Comparison of ENCODE assay signal across 15 cellular contexts in the genomic region with DNA sequence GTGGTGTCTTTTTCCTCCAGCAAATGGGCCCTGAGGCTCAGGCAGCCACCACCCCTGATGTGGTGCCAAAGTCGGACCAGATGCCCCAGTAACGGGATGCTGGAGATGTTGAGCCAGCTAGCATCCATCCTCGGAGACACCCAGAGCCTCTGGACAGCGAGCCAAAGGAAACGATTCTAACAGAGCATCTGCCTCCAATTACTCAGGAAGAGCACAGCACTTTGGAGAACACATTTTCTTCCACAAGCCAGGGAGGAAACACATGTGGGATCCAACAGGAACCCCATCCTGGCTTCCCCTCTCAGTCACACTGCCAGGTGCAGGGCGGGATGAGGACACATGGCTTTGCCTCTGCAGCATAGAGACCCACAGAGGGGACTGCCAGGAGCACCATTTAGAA. TPM values are rescaled to one million over a fixed set of nuclear protein-coding genes. Genes with fewer than 3 reads are reported as not detected.
DNase-seq lines count a peak whose midpoint lies in the region; ATAC-seq, FAIRE-seq and TF ChIP-seq lines count a peak whose summit lies in the region.
"Had no signal": no experiment of that assay in that cellular context is flagged by ENCODE, and none has a peak within 500 bp of the region (broad histone marks: within the 10 kb centered on the region; RNA-seq: fewer than 3 reads in every experiment).

No MANE protein-coding gene starts in this region.

- no peaks in the 10 kb centered on the region for H3K9me3 ChIP-seq in BLaER1 treated with 17β-estradiol and CSF1 and Interleukin-3, amounts not matched to agents 10 nM and 100 nM (replicated peaks in 1 of 11)
- no peaks in the 10 kb centered on the region for H3K9me3 ChIP-seq in body of pancreas
- H3K9me3 ChIP-seq in psoas muscle = no peaks in the 10 kb centered on the region
- H3K9me3 ChIP-seq: HAP-1 had no signal

- intact Hi-C loops in body of pancreas (cut with DNase I) = no loop called here
- intact Hi-C loops in Right ventricle myocardium superior (cut with DNase I) = no loop called here
- intact Hi-C loops in psoas muscle (cut with DNase I) = loop anchor here in 1 of 2 donors (5.0 kb wide), 1 partner anchor 39 kb away; no protein-coding TSS in a partner anchor

- peak overlapping the region in 1 of 11 experiments; percentile 65; a peak in 2 of 22 replicates for H3K27ac ChIP-seq in BLaER1 treated with 17β-estradiol and CSF1 and Interleukin-3, amounts not matched to agents 10 nM and 100 nM
- H3K27ac ChIP-seq in body of pancreas (peak overlapping the region; percentile 90 to 99 (median 97)), psoas muscle (peak overlapping the region; percentile 89)

- H3K4me2 ChIP-seq in BLaER1 treated with 17β-estradiol and CSF1 and Interleukin-3, amounts not matched to agents 10 nM and 100 nM = peak overlapping the region in 9 of 11 experiments; percentile 7 to 82 (median 64); a peak in 16 of 22 replicates

- H3K4me1 ChIP-seq in BLaER1 treated with 17β-estradiol and CSF1 and Interleukin-3, amounts not matched to agents 10 nM and 100 nM = peaks cover 27 to 58% (median 54%) of the 10 kb centered on the region in 10 experiments
- H3K4me1 ChIP-seq in body of pancreas = peaks cover 54% of the 10 kb centered on the region
- peaks cover 56% of the 10 kb centered on the region for H3K4me1 ChIP-seq in psoas muscle
- H3K4me1 ChIP-seq: HAP-1 had no signal

- H3K9ac ChIP-seq in BLaER1 treated with 17β-estradiol and CSF1 and Interleukin-3, amounts not matched to agents 10 nM and 100 nM = no peak overlapping the region; a peak in 1 of 22 replicates

- no peaks in the 10 kb centered on the region for H4K20me1 ChIP-seq in BLaER1 treated with 17β-estradiol and CSF1 and Interleukin-3, amounts not matched to agents 10 nM and 100 nM

- H3K27me3 ChIP-seq in BLaER1 treated with 17β-estradiol and CSF1 and Interleukin-3, amounts not matched to agents 10 nM and 100 nM = no peaks in the 10 kb centered on the region
- no peaks in the 10 kb centered on the region for H3K27me3 ChIP-seq in body of pancreas
- H3K27me3 ChIP-seq in psoas muscle (ENCODE audit: insufficient read depth in 3 of 3, low read length in 2 of 3) = no peaks in the 10 kb centered on the region

- no peak overlapping the region for H3K4me3 ChIP-seq in BLaER1 treated with 17β-estradiol and CSF1 and Interleukin-3, amounts not matched to agents 10 nM and 100 nM
- H3K4me3 ChIP-seq in body of pancreas = no peak overlapping the region
- H3K4me3 ChIP-seq in psoas muscle = no peak overlapping the region
- H3K4me3 ChIP-seq: HAP-1, skin epidermis had no signal

- TF ChIP-seq POLR2A in body of pancreas (IDR thresholded peaks at IDR 0.05) = no peak
- TF ChIP-seq POLR2A in erythroblast (IDR thresholded peaks at IDR 0.05; ENCODE audit: low read length) = no peak

- TF ChIP-seq CTCF in body of pancreas (IDR thresholded peaks at IDR 0.05) (no peak), psoas muscle (IDR thresholded peaks at IDR 0.05) (no peak)

- WGBS in body of pancreas, 2 donors = 73 to 85% methylated on average over 5 to 6 of the region's 6 CpGs
- WGBS in psoas muscle, 3 donors = 12 to 17% (median 13%) methylated on average over 6 of the region's 6 CpGs

- ATAC-seq in body of pancreas (no peak), Right ventricle myocardium superior (ENCODE audit: poor library complexity) (peak; percentile 10), psoas muscle (no peak)
- ATAC-seq: esophagus mucosa had no signal

- DNase-seq in body of pancreas (peak in 2 of 4 donors; percentile 19 to 35), Right ventricle myocardium superior (peak; percentile 53), psoas muscle (peak in 1 of 2 donors; percentile 44), urothelium cell line (ENCODE audit: low spot score) (no peak), mucosa of gallbladder (ENCODE audit: low spot score) (no peak), erythroblast (lab: John Stamatoyannopoulos, UW) (no peak), NOMO-1 (lab: John Stamatoyannopoulos, UW; ENCODE audit: unreplicated experiment in 2 of 2) (no peak)
- DNase-seq: NCI-H187 treated with DMSO at 0.1 percent for 48 hours; NCI-H69; stimulated activated naive CD4-positive, alpha-beta T cell treated with Interleukin-2 at 50 U/mL for 16 hours; T-helper 2 cell had no signal

- FAIRE-seq in urothelium cell line (lab: Jason Lieb, UNC) = no peak

- no peaks in the 10 kb centered on the region for H3K36me3 ChIP-seq in BLaER1 treated with 17β-estradiol and CSF1 and Interleukin-3, amounts not matched to agents 10 nM and 100 nM
- no peaks in the 10 kb centered on the region for H3K36me3 ChIP-seq in body of pancreas (replicated peaks in 1 of 2; ENCODE audit: insufficient read depth in 1 of 2, low read depth in 2 of 2)
- no peaks in the 10 kb centered on the region for H3K36me3 ChIP-seq in psoas muscle (ENCODE audit: insufficient read depth in 1 of 2, low read depth in 1 of 2)
- H3K36me3 ChIP-seq: HAP-1 had no signal

RNA-seq across cellular contexts. Expression of gene C1orf198, which starts 44.9 kb away (rescaled TPM):
- 10 to 100 TPM; 29.0 to 66.7 TPM for total RNA-seq in body of pancreas
- 43.1 TPM for total RNA-seq in Right ventricle myocardium superior
- 100 to 1,000 TPM in 2 of 4 donors, 10 to 100 TPM in 2; 32.0 to 122 (median 86.7) TPM for total RNA-seq in psoas muscle
- 10 to 100 TPM; 44.6 to 99.6 (median 81.8) TPM for polyA plus RNA-seq in psoas muscle
- total RNA-seq in mucosa of gallbladder = 152 TPM
